In genomic region chr7:37096341-37096740, GRCh38 we compare ENCODE assay signal across 15 cellular contexts.
DNase-seq lines count a peak whose midpoint lies in the region; ATAC-seq, FAIRE-seq and TF ChIP-seq lines count a peak whose summit lies in the region.
"Had no signal": no experiment of that assay in that cellular context is flagged by ENCODE, and none has a peak within 500 bp of the region (broad histone marks: within the 10 kb centered on the region; RNA-seq: fewer than 3 reads in every experiment).

No MANE protein-coding gene starts in this region.

- in situ Hi-C loops in mammary epithelial cell (cut with MboI; ENCODE audit: low sequenced_read_pairs in 2 of 2): no loop called here
- in situ Hi-C loops in ACHN (cut with HindIII; ENCODE audit: low pct_ligation_motif_present, low pct_unique_long_range_greater_than_20kb, low sequenced_read_pairs): no loop called here

- no TSS peak for BruUV-seq in mammary epithelial cell (replicated peaks; lab: Mats Ljungman, UMichigan)

- H2AFZ ChIP-seq in mammary epithelial cell (ENCODE audit: low read depth, low read length) (no peak overlapping the region), keratinocyte (ENCODE audit: control insufficient read depth, low read length) (no peak overlapping the region)

- POLR2A ChIA-PET in RWPE1 (lab: Yijun Ruan, JAX; ENCODE audit: low non-redundant PET): no interaction called here

- peak; percentile 76 for FAIRE-seq in keratinocyte (lab: Jason Lieb, UNC)

- no peaks in the 10 kb centered on the region for H4K20me1 ChIP-seq in mammary epithelial cell (ENCODE audit: insufficient read depth, low read length)
- no peaks in the 10 kb centered on the region for H4K20me1 ChIP-seq in keratinocyte (ENCODE audit: control insufficient read depth, extremely low read depth, insufficient read depth, low read length)

- intact Hi-C loops in mammary epithelial cell (cut with micrococcal nuclease) (loop anchor here (5.0 kb wide), 1 partner anchor 64 kb away; no protein-coding TSS in a partner anchor), right cardiac atrium (cut with DNase I) (no loop called here)

- dilution Hi-C loops in mammary epithelial cell (cut with HindIII; ENCODE audit: low sequenced_read_pairs) (no loop called here), keratinocyte (cut with MboI; ENCODE audit: extremely low pct_ligation_motif_present, low sequenced_read_pairs) (no loop called here)

- H3K4me1 ChIP-seq in mammary epithelial cell (ENCODE audit: insufficient read depth, low read length): no peaks in the 10 kb centered on the region
- no peaks in the 10 kb centered on the region for H3K4me1 ChIP-seq in keratinocyte (ENCODE audit: control insufficient read depth, extremely low read depth, insufficient read depth, low read length)
- peaks cover 4% of the 10 kb centered on the region for H3K4me1 ChIP-seq in right cardiac atrium (ENCODE audit: control insufficient read depth, insufficient read depth, low read length)
- H3K4me1 ChIP-seq: HAP-1 had no signal

- DNase-seq in RWPE1 (ENCODE audit: low spot score) (peak; percentile 60), mammary epithelial cell (peak; percentile 91), epithelial cell of prostate (ENCODE audit: low read depth, low spot score) (peak; percentile 57), keratinocyte (ENCODE audit: low read depth, low spot score) (peak; percentile 30), ACHN (no peak), right cardiac atrium (no peak), HK-2 (ENCODE audit: unreplicated experiment) (no peak), NCI-H2107 treated with DMSO at 0.1 percent for 48 hours (lab: John Stamatoyannopoulos, UW; ENCODE audit: unreplicated experiment) (no peak)
- DNase-seq: 8988T; Calu3; CD8-positive, alpha-beta T cell; DMS79 treated with DMSO at 0.1 percent for 48 hours; GF-D8 had no signal

- CTCF ChIA-PET in RWPE1 (lab: Yijun Ruan, JAX): no interaction called here
- CTCF ChIA-PET in mammary epithelial cell (lab: Charles Lee; ENCODE audit: low non-redundant PET): interaction anchor here (1.8 kb wide), 1 partner anchor 86 kb away, joined by 15 read pairs; no protein-coding TSS in a partner anchor

- H3K79me2 ChIP-seq in mammary epithelial cell (ENCODE audit: insufficient read depth, low read length) (no peaks in the 10 kb centered on the region), keratinocyte (ENCODE audit: control insufficient read depth, insufficient read depth, low read length) (no peaks in the 10 kb centered on the region)

- H3K27me3 ChIP-seq in mammary epithelial cell (ENCODE audit: insufficient read depth, low read length): no peaks in the 10 kb centered on the region
- H3K27me3 ChIP-seq in keratinocyte (ENCODE audit: control insufficient read depth, extremely low read depth, insufficient read depth, low read length): no peaks in the 10 kb centered on the region
- H3K27me3 ChIP-seq in right cardiac atrium (ENCODE audit: control insufficient read depth, insufficient read depth): no peaks in the 10 kb centered on the region
- H3K27me3 ChIP-seq: BLaER1 treated with 17β-estradiol and CSF1 and Interleukin-3, amounts not matched to agents 10 nM and 100 nM had no signal

- H3K36me3 ChIP-seq in mammary epithelial cell (ENCODE audit: insufficient read depth, low read length) (no peaks in the 10 kb centered on the region), keratinocyte (ENCODE audit: control insufficient read depth in 2 of 2, extremely low read depth in 1 of 2, insufficient read depth in 2 of 2, low read length in 2 of 2) (no peaks in the 10 kb centered on the region)
- H3K36me3 ChIP-seq: HAP-1 had no signal

- H3K4me3 ChIP-seq in mammary epithelial cell (replicated peaks in 1 of 3; ENCODE audit: insufficient read depth in 1 of 3, low read depth in 2 of 3, low read length in 3 of 3) (no peak overlapping the region), keratinocyte (ENCODE audit: control insufficient read depth in 2 of 3, extremely low read depth in 1 of 3, insufficient read depth in 2 of 3, low read depth in 1 of 3, low read length in 3 of 3) (no peak overlapping the region), right cardiac atrium (ENCODE audit: low read length) (no peak overlapping the region)
- H3K4me3 ChIP-seq: BLaER1 treated with 17β-estradiol and CSF1 and Interleukin-3, amounts not matched to agents 10 nM and 100 nM; HAP-1 had no signal

- no peak overlapping the region for H3K9ac ChIP-seq in mammary epithelial cell (ENCODE audit: insufficient read depth, low read length)
- H3K9ac ChIP-seq in keratinocyte (ENCODE audit: control insufficient read depth, extremely low read depth, insufficient read depth, low read length): no peak overlapping the region
- H3K9ac ChIP-seq: BLaER1 treated with 17β-estradiol and CSF1 and Interleukin-3, amounts not matched to agents 10 nM and 100 nM had no signal

- WGBS in mammary epithelial cell (ENCODE audit: low coverage, missing lambda C conversion rate): 2% methylated on average over 6 of the region's 6 CpGs
- WGBS in right cardiac atrium: 94% methylated on average over 6 of the region's 6 CpGs

- H3K27ac ChIP-seq in RWPE1 (no peak overlapping the region), mammary epithelial cell (ENCODE audit: insufficient read depth, low read depth, low read length) (no peak overlapping the region), epithelial cell of prostate (no peak overlapping the region), keratinocyte (ENCODE audit: control insufficient read depth, insufficient read depth, low read length) (no peak overlapping the region), right cardiac atrium (ENCODE audit: low read length) (no peak overlapping the region)
- H3K27ac ChIP-seq: BLaER1 treated with 17β-estradiol and CSF1 and Interleukin-3, amounts not matched to agents 10 nM and 100 nM had no signal

- no peaks in the 10 kb centered on the region for H3K9me1 ChIP-seq in keratinocyte (ENCODE audit: control insufficient read depth, extremely low read depth, insufficient read depth, low read length)

- H3K9me3 ChIP-seq in mammary epithelial cell (replicated peaks; ENCODE audit: insufficient read depth, low read length) (no peaks in the 10 kb centered on the region), keratinocyte (ENCODE audit: control insufficient read depth, low read depth, low read length) (no peaks in the 10 kb centered on the region), right cardiac atrium (ENCODE audit: control insufficient read depth, low read length) (no peaks in the 10 kb centered on the region)
- H3K9me3 ChIP-seq: HAP-1 had no signal

- TF ChIP-seq CTCF in RWPE1 (conservative IDR thresholded peaks at IDR 0.05; ENCODE audit: low read depth): no peak
- no peak for TF ChIP-seq CTCF in mammary epithelial cell (conservative IDR thresholded peaks at IDR 0.05 in 1 of 2, IDR thresholded peaks at IDR 0.05 in 1 of 2; ENCODE audit: extremely low read depth in 1 of 2, insufficient read depth in 1 of 2, low read depth in 1 of 2, low read length in 2 of 2)
- no peak for TF ChIP-seq CTCF in keratinocyte (optimal IDR thresholded peaks at IDR 0.05 in 1 of 3, IDR thresholded peaks at IDR 0.05 in 1 of 3, conservative IDR thresholded peaks at IDR 0.05 in 1 of 3; ENCODE audit: extremely low read depth in 1 of 3, insufficient read depth in 2 of 3, low read length in 3 of 3)

- ATAC-seq in right cardiac atrium: no peak
- ATAC-seq: CD8-positive, alpha-beta T cell had no signal

- H3K4me2 ChIP-seq in mammary epithelial cell (ENCODE audit: insufficient read depth, low read depth, low read length) (peak overlapping the region; percentile 16), keratinocyte (ENCODE audit: control insufficient read depth, extremely low read depth, insufficient read depth, low read depth, low read length) (no peak overlapping the region)
- H3K4me2 ChIP-seq: BLaER1 treated with 17β-estradiol and CSF1 and Interleukin-3, amounts not matched to agents 10 nM and 100 nM had no signal

Comparison
In these comparisons a context has a peak if more than half of its experiments do, and no peak if none do; other contexts are left out.
1. DNase-seq: peak in RWPE1 (single experiment), mammary epithelial cell (single experiment), epithelial cell of prostate (single experiment) and keratinocyte (single experiment); none in ACHN (single experiment), right cardiac atrium (0 of 3), HK-2 (single experiment) and NCI-H2107 treated with DMSO at 0.1 percent for 48 hours (single experiment).